9 cellular contexts compared by ENCODE assay signal in genomic region chr13:94192576-94192975, GRCh38.
DNase-seq lines count a peak whose midpoint lies in the region; ATAC-seq and TF ChIP-seq lines count a peak whose summit lies in the region.
"Had no signal": no experiment of that assay in that cellular context is flagged by ENCODE, and none has a peak within 500 bp of the region (broad histone marks: within the 10 kb centered on the region; RNA-seq: fewer than 3 reads in every experiment).

No MANE protein-coding gene starts in this region.

- no peaks in the 10 kb centered on the region for H3K9me3 Mint-ChIP-seq in activated naive CD8-positive, alpha-beta T cell treated with anti-CD3 and anti-CD28 coated beads, Interleukin-2, amount 50 U/mL, for 24 hours
- no peaks in the 10 kb centered on the region for H3K9me3 Mint-ChIP-seq in activated naive CD8-positive, alpha-beta T cell treated with anti-CD3 and anti-CD28 coated beads for 36 hours
- no peaks in the 10 kb centered on the region for H3K9me3 Mint-ChIP-seq in neural crest cell

- TF ChIP-seq CTCF in astrocyte of the spinal cord (IDR thresholded peaks at IDR 0.05; ENCODE audit: low read depth, low read length) (peak; percentile 52), neural crest cell (conservative IDR thresholded peaks at IDR 0.05) (peak; percentile 59)

- ATAC-seq in activated naive CD8-positive, alpha-beta T cell treated with anti-CD3 and anti-CD28 coated beads, Interleukin-2, amount 50 U/mL, for 24 hours: peak; percentile 46

- no peaks in the 10 kb centered on the region for H3K36me3 Mint-ChIP-seq in activated naive CD8-positive, alpha-beta T cell treated with anti-CD3 and anti-CD28 coated beads, Interleukin-2, amount 50 U/mL, for 24 hours (ENCODE audit: low read depth)
- H3K36me3 Mint-ChIP-seq in activated naive CD8-positive, alpha-beta T cell treated with anti-CD3 and anti-CD28 coated beads for 36 hours: no peaks in the 10 kb centered on the region
- H3K36me3 Mint-ChIP-seq in neural crest cell (ENCODE audit: low read depth): no peaks in the 10 kb centered on the region
- H3K36me3 Mint-ChIP-seq: activated naive CD8-positive, alpha-beta T cell had no signal

- peak; percentile 6 for DNase-seq in activated naive CD8-positive, alpha-beta T cell treated with anti-CD3 and anti-CD28 coated beads, Interleukin-2, amount 50 U/mL, for 24 hours
- DNase-seq in activated naive CD8-positive, alpha-beta T cell treated with anti-CD3 and anti-CD28 coated beads for 36 hours: no peak
- peak; percentile 3 for DNase-seq in M059J (ENCODE audit: low read depth)
- peak; percentile 16 for DNase-seq in astrocyte of the spinal cord (ENCODE audit: low read depth, low spot score)
- DNase-seq in neural crest cell (ENCODE audit: low read depth, low spot score): peak; percentile 15
- no peak for DNase-seq in NCI-H1436 treated with DMSO at 0.1 percent for 48 hours (lab: John Stamatoyannopoulos, UW)
- no peak for DNase-seq in activated gamma-delta T cell (lab: John Stamatoyannopoulos, UW)
- no peak for DNase-seq in 8988T

- H3K27me3 Mint-ChIP-seq in activated naive CD8-positive, alpha-beta T cell treated with anti-CD3 and anti-CD28 coated beads, Interleukin-2, amount 50 U/mL, for 24 hours: peaks cover 3% of the 10 kb centered on the region
- no peaks in the 10 kb centered on the region for H3K27me3 Mint-ChIP-seq in activated naive CD8-positive, alpha-beta T cell treated with anti-CD3 and anti-CD28 coated beads for 36 hours
- no peaks in the 10 kb centered on the region for H3K27me3 Mint-ChIP-seq in neural crest cell (ENCODE audit: low read depth)
- H3K27me3 Mint-ChIP-seq: activated naive CD8-positive, alpha-beta T cell had no signal

- in situ Hi-C loops in astrocyte of the spinal cord (cut with HindIII; ENCODE audit: low sequenced_read_pairs): no loop called here

- no peak overlapping the region for H3K4me3 ChIP-seq in astrocyte of the spinal cord (ENCODE audit: low read depth, low read length)

- peaks cover 9% of the 10 kb centered on the region for H3K4me1 Mint-ChIP-seq in activated naive CD8-positive, alpha-beta T cell treated with anti-CD3 and anti-CD28 coated beads, Interleukin-2, amount 50 U/mL, for 24 hours
- H3K4me1 Mint-ChIP-seq in activated naive CD8-positive, alpha-beta T cell treated with anti-CD3 and anti-CD28 coated beads for 36 hours: no peaks in the 10 kb centered on the region
- H3K4me1 Mint-ChIP-seq in neural crest cell: peaks cover 22% of the 10 kb centered on the region

- no peak overlapping the region for H3K27ac Mint-ChIP-seq in activated naive CD8-positive, alpha-beta T cell treated with anti-CD3 and anti-CD28 coated beads, Interleukin-2, amount 50 U/mL, for 24 hours
- H3K27ac Mint-ChIP-seq in activated naive CD8-positive, alpha-beta T cell treated with anti-CD3 and anti-CD28 coated beads for 36 hours: no peak overlapping the region
- H3K27ac Mint-ChIP-seq in neural crest cell (ENCODE audit: unreplicated experiment): no peak overlapping the region
- H3K27ac Mint-ChIP-seq: activated naive CD8-positive, alpha-beta T cell had no signal

- H3K4me3 Mint-ChIP-seq in activated naive CD8-positive, alpha-beta T cell treated with anti-CD3 and anti-CD28 coated beads, Interleukin-2, amount 50 U/mL, for 24 hours: no peak overlapping the region
- no peak overlapping the region for H3K4me3 Mint-ChIP-seq in activated naive CD8-positive, alpha-beta T cell treated with anti-CD3 and anti-CD28 coated beads for 36 hours
- H3K4me3 Mint-ChIP-seq in neural crest cell: no peak overlapping the region
- H3K4me3 Mint-ChIP-seq: activated naive CD8-positive, alpha-beta T cell had no signal

Comparison
In these comparisons a context has a peak if more than half of its experiments do, and no peak if none do; other contexts are left out.
1. DNase-seq: peak in activated naive CD8-positive, alpha-beta T cell treated with anti-CD3 and anti-CD28 coated beads, Interleukin-2, amount 50 U/mL, for 24 hours (single experiment), M059J (single experiment), astrocyte of the spinal cord (single experiment) and neural crest cell (single experiment); none in activated naive CD8-positive, alpha-beta T cell treated with anti-CD3 and anti-CD28 coated beads for 36 hours (single experiment), NCI-H1436 treated with DMSO at 0.1 percent for 48 hours (single experiment), activated gamma-delta T cell (single experiment) and 8988T (single experiment).